11 cellular contexts compared by ENCODE assay signal in the genomic region with DNA sequence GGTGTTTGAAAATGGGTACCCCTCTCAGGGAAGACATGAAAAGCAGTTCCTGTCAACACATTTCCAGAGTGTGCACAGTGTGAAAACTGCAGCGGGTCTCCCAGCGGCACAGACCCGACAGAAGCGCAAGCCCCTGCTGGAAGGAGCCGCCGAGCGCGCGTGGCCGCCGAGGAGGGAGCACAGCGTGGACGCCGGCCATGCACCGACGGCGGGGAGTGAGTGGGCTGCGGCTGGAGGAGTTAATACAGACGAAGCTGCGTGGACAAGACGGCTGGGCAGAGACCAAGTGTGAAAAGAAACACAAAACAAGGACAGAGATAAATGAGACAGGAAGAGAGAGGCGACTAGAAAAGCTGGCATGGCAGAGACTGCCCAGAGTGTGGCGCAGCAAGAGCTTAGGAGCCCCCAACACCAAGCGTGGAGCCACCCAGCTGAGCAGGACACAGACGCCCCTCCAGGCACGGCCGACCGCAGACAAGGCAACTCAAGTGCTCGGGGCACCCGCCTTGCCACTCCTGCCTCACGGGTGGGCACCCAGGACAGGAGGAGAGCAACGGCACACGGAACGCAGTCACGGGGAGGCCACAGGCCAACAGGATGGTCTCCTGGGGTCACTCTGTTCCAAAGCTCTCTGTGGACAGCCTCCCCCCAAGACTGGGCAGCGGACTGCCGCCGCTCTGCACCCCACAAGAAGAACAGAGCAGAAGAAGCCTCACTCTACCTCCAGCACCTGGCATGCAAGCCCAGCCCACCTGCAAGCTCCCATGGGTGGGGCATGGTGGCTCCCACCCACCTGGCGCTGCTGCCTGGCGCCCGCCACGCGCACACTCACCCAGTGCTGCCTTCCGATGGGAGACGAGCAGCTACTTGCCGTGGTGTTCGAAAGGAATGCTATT. TPM values are rescaled to one million over a fixed set of nuclear protein-coding genes. Genes with fewer than 3 reads are reported as not detected.
DNase-seq lines count a peak whose midpoint lies in the region; ATAC-seq and TF ChIP-seq lines count a peak whose summit lies in the region.
"Had no signal": no experiment of that assay in that cellular context is flagged by ENCODE, and none has a peak within 500 bp of the region (broad histone marks: within the 10 kb centered on the region; RNA-seq: fewer than 3 reads in every experiment).

No MANE protein-coding gene starts in this region.

- H3K36me3 Mint-ChIP-seq in activated T-helper 17 cell treated with anti-CD3 and anti-CD28 coated beads, Interleukin-2, amount 50 U/mL, for 72 hours (ENCODE audit: low read depth), result peaks cover 96% of the 10 kb centered on the region

- no peaks in the 10 kb centered on the region for H3K9me3 ChIP-seq in lower lobe of right lung

- peaks cover 33% of the 10 kb centered on the region for H3K4me1 Mint-ChIP-seq in activated T-helper 17 cell treated with anti-CD3 and anti-CD28 coated beads, Interleukin-2, amount 50 U/mL, for 72 hours

- H3K27ac ChIP-seq in lower lobe of right lung (no peak overlapping the region), urinary bladder (ENCODE audit: low read depth) (peak overlapping the region; percentile 28)

- H3K36me3 ChIP-seq in lower lobe of right lung, result peaks cover 79% of the 10 kb centered on the region
- peaks cover 17% of the 10 kb centered on the region for H3K36me3 ChIP-seq in urinary bladder (ENCODE audit: insufficient read depth)

- DNase-seq in Right ventricle myocardium inferior (ENCODE audit: missing footprints) (peak; percentile 62), Right ventricle myocardium superior (no peak), lower lobe of right lung (peak; percentile 45), DMS153 (lab: John Stamatoyannopoulos, UW) (no peak), EL (no peak)
- DNase-seq in stimulated activated CD4-positive, alpha-beta T cell treated with anti-CD3 and anti-CD28 coated beads, Interleukin-2, amount 100 ng/mL, for 48 hours, result no peak
- DNase-seq: activated B cell treated with CpG ODN at 0.5 μM for 24 hours, activated gamma-delta T cell, NCI-H2171 treated with DMSO at 0.1 percent for 48 hours had no signal

- WGBS in urinary bladder, result 88% methylated on average over 47 of the region's 47 CpGs

- H3K27me3 Mint-ChIP-seq in activated T-helper 17 cell treated with anti-CD3 and anti-CD28 coated beads, Interleukin-2, amount 50 U/mL, for 72 hours, result no peaks in the 10 kb centered on the region
- H3K27me3 Mint-ChIP-seq: activated B cell treated with CpG ODN at 0.5 μM for 24 hours had no signal

- H3K4me1 ChIP-seq in lower lobe of right lung (peaks cover 54% of the 10 kb centered on the region), urinary bladder (ENCODE audit: insufficient read depth) (no peaks in the 10 kb centered on the region)

- intact Hi-C loops in Right ventricle myocardium inferior (cut with DNase I) (no loop called here), Right ventricle myocardium superior (cut with DNase I) (no loop called here), lower lobe of right lung (cut with DNase I) (no loop called here)

- TF ChIP-seq CTCF in lower lobe of right lung (IDR thresholded peaks at IDR 0.05), result no peak

- no peak for ATAC-seq in Right ventricle myocardium inferior
- no peak for ATAC-seq in Right ventricle myocardium superior (ENCODE audit: poor library complexity)
- ATAC-seq in activated T-helper 17 cell treated with anti-CD3 and anti-CD28 coated beads, Interleukin-2, amount 50 U/mL, for 72 hours (replicated peaks), result no peak
- ATAC-seq in lower lobe of right lung, result no peak

- peak overlapping the region; percentile 96 for H3K27ac Mint-ChIP-seq in activated T-helper 17 cell treated with anti-CD3 and anti-CD28 coated beads, Interleukin-2, amount 50 U/mL, for 72 hours

- no peak overlapping the region for H3K4me3 Mint-ChIP-seq in activated T-helper 17 cell treated with anti-CD3 and anti-CD28 coated beads, Interleukin-2, amount 50 U/mL, for 72 hours
- H3K4me3 Mint-ChIP-seq: activated B cell treated with CpG ODN at 0.5 μM for 24 hours had no signal

- H3K27me3 ChIP-seq in lower lobe of right lung (ENCODE audit: low read depth), result no peaks in the 10 kb centered on the region

- H3K4me3 ChIP-seq in lower lobe of right lung, result no peak overlapping the region
- H3K4me3 ChIP-seq in urinary bladder (ENCODE audit: low read depth, low read length), result no peak overlapping the region

- H3K9me3 Mint-ChIP-seq in activated T-helper 17 cell treated with anti-CD3 and anti-CD28 coated beads, Interleukin-2, amount 50 U/mL, for 72 hours, result no peaks in the 10 kb centered on the region
- H3K9me3 Mint-ChIP-seq: activated B cell treated with CpG ODN at 0.5 μM for 24 hours had no signal

RNA-seq across cellular contexts. Expression of gene SLC16A3, which starts 16.6 kb away (rescaled TPM):
- 10.4 TPM for total RNA-seq in Right ventricle myocardium inferior
- total RNA-seq in Right ventricle myocardium superior, result 10.0 TPM
- 100 to 1,000 TPM; 167 to 309 TPM for total RNA-seq in activated T-helper 17 cell treated with anti-CD3 and anti-CD28 coated beads, Interleukin-2, amount 50 U/mL, for 72 hours
- 81.9 TPM for total RNA-seq in lower lobe of right lung
- 29.9 TPM for total RNA-seq in urinary bladder
- polyA plus RNA-seq in urinary bladder, result 65.5 TPM

RNA-seq across cellular contexts. Expression of gene CSNK1D, which starts 28.1 kb away (rescaled TPM):
- total RNA-seq in Right ventricle myocardium inferior (62.6 TPM), Right ventricle myocardium superior (54.4 TPM), lower lobe of right lung (146 TPM), urinary bladder (41.7 TPM)
- 100 to 1,000 TPM; 140 to 142 TPM for total RNA-seq in activated T-helper 17 cell treated with anti-CD3 and anti-CD28 coated beads, Interleukin-2, amount 50 U/mL, for 72 hours
- polyA plus RNA-seq in urinary bladder, result 122 TPM

RNA-seq across cellular contexts. Expression of gene CCDC57, which starts 32.8 kb away (rescaled TPM):
- total RNA-seq in Right ventricle myocardium inferior, result 7.9 TPM
- 8.6 TPM for total RNA-seq in Right ventricle myocardium superior
- total RNA-seq in activated T-helper 17 cell treated with anti-CD3 and anti-CD28 coated beads, Interleukin-2, amount 50 U/mL, for 72 hours, result 10 to 100 TPM; 36.9 to 37.7 TPM
- total RNA-seq in lower lobe of right lung, result 63.4 TPM
- 25.9 TPM for total RNA-seq in urinary bladder
- polyA plus RNA-seq in urinary bladder, result 23.7 TPM

Comparison
In these comparisons a context has a peak if more than half of its experiments do, and no peak if none do; other contexts are left out.
1. DNase-seq: peak in Right ventricle myocardium inferior (single experiment) and lower lobe of right lung (single experiment); none in Right ventricle myocardium superior (single experiment), DMS153 (single experiment), EL (single experiment) and stimulated activated CD4-positive, alpha-beta T cell treated with anti-CD3 and anti-CD28 coated beads, Interleukin-2, amount 100 ng/mL, for 48 hours (0 of 2).